ENCODE assay signal across 13 cellular contexts in the genomic region with DNA sequence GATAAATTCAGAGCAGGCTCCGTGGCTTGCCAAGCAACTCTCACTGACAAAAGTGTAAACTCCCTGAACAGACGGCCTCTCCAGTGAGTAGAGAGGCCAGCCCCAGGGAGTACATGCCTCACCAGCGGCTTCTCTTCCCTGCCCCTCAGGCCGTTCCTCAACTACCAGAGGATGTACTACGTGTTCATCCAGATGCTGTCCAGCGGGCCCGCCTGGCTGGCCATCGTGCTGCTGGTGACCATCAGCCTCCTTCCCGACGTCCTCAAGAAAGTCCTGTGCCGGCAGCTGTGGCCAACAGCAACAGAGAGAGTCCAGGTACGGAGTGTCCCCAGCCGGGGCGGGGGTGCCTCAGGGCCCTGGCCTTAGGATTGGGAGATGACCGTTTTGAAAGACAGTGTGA.
"Had no signal": no experiment of that assay in that cellular context is flagged by ENCODE, and none has a peak within 500 bp of the region (broad histone marks: within the 10 kb centered on the region; RNA-seq: fewer than 3 reads in every experiment).

No MANE protein-coding gene starts in this region.

- H3K27ac ChIP-seq: cardiac muscle cell, colonic mucosa, esophagus muscularis mucosa, neural progenitor cell, tibial nerve, uterus had no signal

- H3K9me3 Mint-ChIP-seq: activated naive CD4-positive, alpha-beta T cell treated with anti-CD3 and anti-CD28 coated beads, Interleukin-2, amount 50 U/mL, for 24 hours; activated T-helper 17 cell treated with anti-CD3 and anti-CD28 coated beads, Interleukin-2, amount 50 U/mL, for 72 hours; neural progenitor cell had no signal

- ATAC-seq: activated T-helper 17 cell treated with anti-CD3 and anti-CD28 coated beads, Interleukin-2, amount 50 U/mL, for 72 hours had no signal

- H3K27me3 Mint-ChIP-seq: activated naive CD4-positive, alpha-beta T cell treated with anti-CD3 and anti-CD28 coated beads, Interleukin-2, amount 50 U/mL, for 24 hours; activated T-helper 17 cell treated with anti-CD3 and anti-CD28 coated beads, Interleukin-2, amount 50 U/mL, for 72 hours had no signal

- H3K4me3 Mint-ChIP-seq: activated naive CD4-positive, alpha-beta T cell treated with anti-CD3 and anti-CD28 coated beads, Interleukin-2, amount 50 U/mL, for 24 hours; activated T-helper 17 cell treated with anti-CD3 and anti-CD28 coated beads, Interleukin-2, amount 50 U/mL, for 72 hours; neural progenitor cell had no signal

- H3K27me3 ChIP-seq: cardiac muscle cell, colonic mucosa, esophagus muscularis mucosa, neural progenitor cell, tibial nerve, uterus had no signal

- DNase-seq: activated CD4-positive, alpha-beta T cell treated with anti-CD3 and anti-CD28 coated beads for 4 hours; activated CD8-positive, alpha-beta memory T cell treated with anti-CD3 and anti-CD28 coated beads for 24 hours; colonic mucosa; hippocampal formation; stimulated activated naive CD4-positive, alpha-beta T cell; T1000 had no signal

- H3K4me1 ChIP-seq: colonic mucosa, neural progenitor cell, uterus had no signal

- H3K27ac Mint-ChIP-seq: activated naive CD4-positive, alpha-beta T cell treated with anti-CD3 and anti-CD28 coated beads, Interleukin-2, amount 50 U/mL, for 24 hours; activated T-helper 17 cell treated with anti-CD3 and anti-CD28 coated beads, Interleukin-2, amount 50 U/mL, for 72 hours; neural progenitor cell had no signal

- H3K4me3 ChIP-seq: cardiac muscle cell, colonic mucosa, esophagus muscularis mucosa, neural progenitor cell, tibial nerve, uterus had no signal

- H3K36me3 ChIP-seq: colonic mucosa, neural progenitor cell, uterus had no signal

- H3K9me3 ChIP-seq: colonic mucosa, esophagus muscularis mucosa, tibial nerve, uterus had no signal
